In the genomic region with DNA sequence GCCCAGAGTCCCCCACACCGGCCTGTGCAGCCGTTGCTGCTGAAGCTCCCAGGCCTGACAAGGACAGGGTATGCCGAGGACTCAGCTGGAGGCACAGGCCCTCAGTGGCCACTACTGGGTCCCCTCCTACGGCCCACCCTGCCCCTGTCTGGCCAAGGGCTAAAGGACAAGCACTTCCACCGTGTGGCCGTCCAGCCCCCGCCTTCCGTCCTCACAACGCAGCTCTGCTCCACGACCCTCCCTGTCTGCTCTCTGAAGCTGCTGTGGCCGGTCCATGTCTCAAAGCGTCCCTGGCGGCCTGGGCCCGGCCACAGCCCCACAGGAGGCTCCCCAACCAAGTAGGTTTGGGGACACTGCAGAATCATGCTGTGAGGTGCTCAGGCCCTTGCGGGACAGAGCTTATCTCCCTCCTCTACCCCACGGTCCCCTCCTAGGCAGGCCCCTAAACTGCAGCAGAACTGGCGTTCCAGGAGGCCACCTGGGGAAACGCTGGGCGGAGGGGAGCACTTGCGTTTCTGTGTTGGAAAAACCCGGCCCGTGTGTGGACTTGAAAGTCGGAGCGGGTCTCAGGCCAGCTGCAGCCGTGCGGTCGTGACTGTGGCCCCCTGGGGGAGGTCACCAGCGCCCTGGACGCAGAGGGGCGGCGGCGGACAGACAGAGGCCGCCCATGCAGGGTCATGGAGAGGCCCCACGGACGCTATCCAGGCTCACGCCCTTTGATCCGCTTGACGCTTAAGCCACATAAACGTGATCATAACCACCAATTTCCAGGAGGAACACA, we compare ENCODE assay signal across 18 cellular contexts. TPM values are rescaled to one million over a fixed set of nuclear protein-coding genes. Genes with fewer than 3 reads are reported as not detected.
A peak's percentile ranks its signal among the peaks of the same experiment; 100 is the strongest.
DNase-seq lines count a peak whose midpoint lies in the region; ATAC-seq, FAIRE-seq and TF ChIP-seq lines count a peak whose summit lies in the region.
"Had no signal": no experiment of that assay in that cellular context is flagged by ENCODE, and none has a peak within 500 bp of the region (broad histone marks: within the 10 kb centered on the region; RNA-seq: fewer than 3 reads in every experiment).

No MANE protein-coding gene starts in this region.

- H3K27me3 Mint-ChIP-seq in WTC11 (ENCODE audit: low read depth): no peaks in the 10 kb centered on the region

- CTCF ChIA-PET in WTC11 (lab: Charles Lee): interaction anchor here (1.2 to 1.3 kb wide), 2 partner anchors 86 to 150 kb away, joined by 3 to 8 read pairs; no protein-coding TSS in a partner anchor
- CTCF ChIA-PET in HepG2 (lab: Yijun Ruan, JAX; ENCODE audit: low intra/inter-chr PET ratio, low total read pairs): no interaction called here

- no TSS peak for BruUV-seq in HepG2 (replicated peaks; lab: Mats Ljungman, UMichigan)

- H3K36me3 Mint-ChIP-seq in WTC11: peaks cover 18% of the 10 kb centered on the region; the same call in 1 of the 2 replicates

- H2AFZ ChIP-seq in HepG2 (ENCODE audit: low read length): no peak overlapping the region

- no peak for TF ChIP-seq POLR2A in HepG2 (IDR thresholded peaks at IDR 0.05; ENCODE audit: insufficient read depth in 1 of 2, low read depth in 2 of 2, low read length in 2 of 2)

- no peaks in the 10 kb centered on the region for H3K79me2 ChIP-seq in HepG2 (ENCODE audit: insufficient read depth, low read length)

- H3K36me3 ChIP-seq in HepG2 (replicated peaks in 1 of 2; ENCODE audit: control insufficient read depth in 1 of 2, insufficient read depth in 2 of 2, low read length in 2 of 2): peaks cover 24 to 61% of the 10 kb centered on the region in 2 experiments

- POLR2A ChIA-PET in WTC11 (lab: Charles Lee) (no interaction called here), HepG2 (lab: Yijun Ruan, JAX) (no interaction called here)

- no peaks in the 10 kb centered on the region for H3K4me1 Mint-ChIP-seq in WTC11
- H3K4me1 Mint-ChIP-seq: CD14-positive monocyte had no signal

- H3K9me3 Mint-ChIP-seq in WTC11: no peaks in the 10 kb centered on the region

- no peak for TF ChIP-seq RAD21 in HepG2 (CRISPR knock-in tag; IDR thresholded peaks at IDR 0.05)

- WGBS in HepG2 (ENCODE audit: low lambda C conversion rate): 94% methylated on average over 20 of the region's 39 CpGs

- peak overlapping the region; percentile 32; the same call in 1 of the 2 replicates for H3K27ac Mint-ChIP-seq in WTC11

- DNase-seq in Right ventricle myocardium superior: peak; percentile 48
- no peak for DNase-seq in cardiac septum (ENCODE audit: low spot score)
- no peak for DNase-seq in WTC11 (ENCODE audit: low spot score)
- DNase-seq in HepG2 (ENCODE audit: low spot score): no peak
- no peak for DNase-seq in stimulated activated CD4-positive, alpha-beta T cell treated with anti-CD3 and anti-CD28 coated beads, Interleukin-4, amount 100 ng/mL, for 1 hour
- no peak for DNase-seq in midbrain (lab: John Stamatoyannopoulos, UW)
- no peak for DNase-seq in GM19240 (ENCODE audit: insufficient read length, low spot score)
- DNase-seq: COR-L47, DMS153, HCEC 1CT, KG1, NCI-H1417 treated with DMSO at 0.1 percent for 48 hours, NCI-H1930, NCI-H2171, NCI-H446, NCI-H69 had no signal

- no peak for TF ChIP-seq EP300 in HepG2 (IDR thresholded peaks at IDR 0.05; ENCODE audit: low read depth in 2 of 2, low read length in 2 of 2)
- no peak for TF ChIP-seq EP300 in HepG2 (CRISPR knock-in tag; IDR thresholded peaks at IDR 0.05; ENCODE audit: borderline replicate concordance)

- no peak for FAIRE-seq in HepG2 (lab: Jason Lieb, UNC)
- FAIRE-seq: GM19239 had no signal

- no peak overlapping the region for H3K27ac ChIP-seq in HepG2 (ENCODE audit: extremely low read length, insufficient read depth, low read length)

- H4K20me1 ChIP-seq in HepG2 (ENCODE audit: insufficient read depth, low read length): no peaks in the 10 kb centered on the region

- H3K9me3 ChIP-seq in HepG2 (ENCODE audit: low read length): no peaks in the 10 kb centered on the region

- no peak for TF ChIP-seq CTCF in WTC11 (IDR thresholded peaks at IDR 0.05)
- TF ChIP-seq CTCF in HepG2 (CRISPR knock-in tag; IDR thresholded peaks at IDR 0.05): no peak

- H3K4me2 ChIP-seq in HepG2 (ENCODE audit: low read depth, low read length): no peak overlapping the region

- no peak overlapping the region for H3K4me3 ChIP-seq in HepG2 (replicated peaks in 1 of 3; ENCODE audit: insufficient read depth in 1 of 3, low read depth in 2 of 3, low read length in 3 of 3)

- intact Hi-C loops in Right ventricle myocardium superior (cut with DNase I) (loop anchor here (5.0 kb wide), 1 partner anchor 38 kb away; no protein-coding TSS in a partner anchor), cardiac septum (cut with DNase I) (loop anchor here (2.0 kb wide), 1 partner anchor 87 kb away; no protein-coding TSS in a partner anchor), HepG2 (cut with micrococcal nuclease; ENCODE audit: unreplicated experiment) (loop anchor here (10.0 kb wide), 1 partner anchor 91 kb away; no protein-coding TSS in a partner anchor)

- no peak overlapping the region for H3K4me3 Mint-ChIP-seq in WTC11
- H3K4me3 Mint-ChIP-seq: CD14-positive monocyte had no signal

- no peak overlapping the region for H3K9ac ChIP-seq in HepG2 (ENCODE audit: insufficient read depth, low read depth, low read length)

- no peaks in the 10 kb centered on the region for H3K27me3 ChIP-seq in HepG2 (ENCODE audit: control insufficient read depth in 1 of 2, insufficient read depth in 2 of 2, low read length in 2 of 2)

- no peaks in the 10 kb centered on the region for H3K4me1 ChIP-seq in HepG2 (ENCODE audit: insufficient read depth, low read length)

- in situ Hi-C loops in HepG2 (cut with HindIII; ENCODE audit: extremely low pct_ligation_motif_present, low pct_unique_long_range_greater_than_20kb): no loop called here

- ATAC-seq in Right ventricle myocardium superior (ENCODE audit: poor library complexity): no peak
- ATAC-seq in WTC11: no peak
- ATAC-seq in HepG2: no peak

TF ChIP-seq in WTC11, 78 proteins besides CTCF, POLR2A, EP300 and RAD21 (continues in another document):
- TF ChIP-seq NR3C1 (CRISPR knock-in tag; conservative IDR thresholded peaks at IDR 0.05; ENCODE audit: low read depth) (no peak), ZNF219 (CRISPR knock-in tag; IDR thresholded peaks at IDR 0.05; ENCODE audit: borderline replicate concordance) (no peak)

RNA-seq across cellular contexts. Expression of gene NKD2, which starts 45.6 kb away (rescaled TPM):
- total RNA-seq in Right ventricle myocardium superior: 2.8 TPM
- 3.6 TPM for total RNA-seq in cardiac septum
- total RNA-seq in WTC11 (2021): 12.8 to 16.6 TPM (median 15.9 TPM) in 3 replicates
- total RNA-seq in HepG2 (2016; rRNA removed; fragmentation: Illumina TruSeq; extraction: Trizol): 0.53 and 0.94 TPM in 2 replicates
- 0.26 and 0.91 TPM in 2 replicates for total RNA-seq in HepG2 (2016; cell fraction: cytosol; rRNA removed; fragmentation: Illumina TruSeq; extraction: Trizol; ENCODE audit: low read depth)
- 0.77 and 1.1 TPM in 2 replicates for total RNA-seq in HepG2 (2016; cell fraction: insoluble cytoplasmic fraction; rRNA removed; fragmentation: Illumina TruSeq; extraction: Trizol)
- 0.48 and 0.90 TPM in 2 replicates for total RNA-seq in HepG2 (2016; cell fraction: membrane; rRNA removed; fragmentation: Illumina TruSeq; extraction: Trizol)
- 0.81 and 2.0 TPM in 2 replicates for total RNA-seq in HepG2 (2016; cell fraction: nucleus; rRNA removed; fragmentation: Illumina TruSeq; extraction: Trizol)
- polyA plus RNA-seq in HepG2 (2011; rRNA removed): 0.81 and 0.82 TPM in 2 replicates
- 0.13 and 0.70 TPM in 2 replicates for polyA plus RNA-seq in HepG2 (2011; cell fraction: cytosol; rRNA removed)
- 10.6 and 14.1 TPM in 2 replicates for polyA plus RNA-seq in HepG2 (2011; cell fraction: nucleus; rRNA removed)
- 0.39 and 0.79 TPM in 2 replicates for polyA plus RNA-seq in HepG2 (2012)
- 0.59 and 0.60 TPM in 2 replicates for polyA plus RNA-seq in HepG2 (2016; cell fraction: cytosol; fragmentation: Illumina TruSeq; extraction: Trizol; ENCODE audit: low read depth)
- polyA plus RNA-seq in HepG2 (2016; cell fraction: insoluble cytoplasmic fraction; fragmentation: Illumina TruSeq; extraction: Trizol; ENCODE audit: low read depth): 1.1 and 1.2 TPM in 2 replicates
- polyA plus RNA-seq in HepG2 (2016; cell fraction: membrane; fragmentation: Illumina TruSeq; extraction: Trizol; ENCODE audit: low read depth): 0.76 and 0.84 TPM in 2 replicates
- 5.1 and 6.3 TPM in 2 replicates for polyA plus RNA-seq in HepG2 (2016; cell fraction: nucleus; fragmentation: Illumina TruSeq; extraction: Trizol; ENCODE audit: insufficient read depth, low read depth)
- polyA minus RNA-seq in HepG2 (2011; rRNA and poly(A)+ RNA removed; ENCODE audit: low replicate concordance): 1.6 TPM in 1 of 2 replicates, not detected in the other
- 0.30 and 0.62 TPM in 2 replicates for polyA minus RNA-seq in HepG2 (2011; cell fraction: cytosol; rRNA and poly(A)+ RNA removed)
- 0.62 and 1.0 TPM in 2 replicates for polyA minus RNA-seq in HepG2 (2011; cell fraction: nucleus; rRNA and poly(A)+ RNA removed)
- polyA plus RNA-seq: CD14-positive monocyte had no signal

RNA-seq across cellular contexts. Expression of gene SLC12A7, which starts 57.7 kb away (rescaled TPM):
- total RNA-seq in Right ventricle myocardium superior: 172 TPM
- 127 TPM for total RNA-seq in cardiac septum
- 28.1 to 29.9 TPM (median 29.9 TPM) in 3 replicates for total RNA-seq in WTC11 (2021)
- total RNA-seq in HepG2 (2016; rRNA removed; fragmentation: Illumina TruSeq; extraction: Trizol): 7.4 and 14.0 TPM in 2 replicates
- 9.5 and 12.5 TPM in 2 replicates for total RNA-seq in HepG2 (2016; cell fraction: cytosol; rRNA removed; fragmentation: Illumina TruSeq; extraction: Trizol; ENCODE audit: low read depth)
- total RNA-seq in HepG2 (2016; cell fraction: insoluble cytoplasmic fraction; rRNA removed; fragmentation: Illumina TruSeq; extraction: Trizol): 5.2 and 15.7 TPM in 2 replicates
- 6.9 and 7.7 TPM in 2 replicates for total RNA-seq in HepG2 (2016; cell fraction: membrane; rRNA removed; fragmentation: Illumina TruSeq; extraction: Trizol)
- 21.8 and 25.8 TPM in 2 replicates for total RNA-seq in HepG2 (2016; cell fraction: nucleus; rRNA removed; fragmentation: Illumina TruSeq; extraction: Trizol)
- 18.5 and 25.6 TPM in 2 replicates for polyA plus RNA-seq in HepG2 (2011; rRNA removed)
- polyA plus RNA-seq in HepG2 (2011; cell fraction: cytosol; rRNA removed): 11.8 and 15.1 TPM in 2 replicates
- 164 and 213 TPM in 2 replicates for polyA plus RNA-seq in HepG2 (2011; cell fraction: nucleus; rRNA removed)
- polyA plus RNA-seq in HepG2 (2012): 28.2 and 30.9 TPM in 2 replicates
- polyA plus RNA-seq in HepG2 (2016; cell fraction: cytosol; fragmentation: Illumina TruSeq; extraction: Trizol; ENCODE audit: low read depth): 1.4 and 1.6 TPM in 2 replicates
- polyA plus RNA-seq in HepG2 (2016; cell fraction: insoluble cytoplasmic fraction; fragmentation: Illumina TruSeq; extraction: Trizol; ENCODE audit: low read depth): 6.3 and 7.6 TPM in 2 replicates
- 3.2 and 3.7 TPM in 2 replicates for polyA plus RNA-seq in HepG2 (2016; cell fraction: membrane; fragmentation: Illumina TruSeq; extraction: Trizol; ENCODE audit: low read depth)
- polyA plus RNA-seq in HepG2 (2016; cell fraction: nucleus; fragmentation: Illumina TruSeq; extraction: Trizol; ENCODE audit: insufficient read depth, low read depth): 88.5 and 93.5 TPM in 2 replicates
- polyA minus RNA-seq in HepG2 (2011; rRNA and poly(A)+ RNA removed; ENCODE audit: low replicate concordance): 6.3 and 47.1 TPM in 2 replicates
- polyA minus RNA-seq in HepG2 (2011; cell fraction: cytosol; rRNA and poly(A)+ RNA removed): 14.7 and 16.2 TPM in 2 replicates
- 40.3 and 44.4 TPM in 2 replicates for polyA minus RNA-seq in HepG2 (2011; cell fraction: nucleus; rRNA and poly(A)+ RNA removed)
